In genomic region chr22:29994027-29994715, GRCh38 we compare ENCODE assay signal across 8 cellular contexts.
A peak's percentile ranks its signal among the peaks of the same experiment; 100 is the strongest.
DNase-seq lines count a peak whose midpoint lies in the region; ATAC-seq lines count a peak whose summit lies in the region.

No MANE protein-coding gene starts in this region.

- peaks cover 21% of the 10 kb centered on the region for H3K4me1 ChIP-seq in SJSA1 (replicated peaks)

- no peaks in the 10 kb centered on the region for H3K9me3 ChIP-seq in SJSA1 (replicated peaks)

- H3K27ac Mint-ChIP-seq in T-helper 2 cell treated with Interferon-gamma antibody and Interleukin-4, amounts not matched to agents 5 μg/mL and 100 μg/mL, for 36 hours = no peak overlapping the region

- no peak overlapping the region for H3K4me3 ChIP-seq in SJSA1

- H3K27me3 ChIP-seq in SJSA1 (replicated peaks) = no peaks in the 10 kb centered on the region

- H3K4me1 Mint-ChIP-seq in T-helper 2 cell treated with Interferon-gamma antibody and Interleukin-4, amounts not matched to agents 5 μg/mL and 100 μg/mL, for 36 hours (ENCODE audit: low read depth) = peaks cover 4% of the 10 kb centered on the region

- H3K4me3 Mint-ChIP-seq in T-helper 2 cell treated with Interferon-gamma antibody and Interleukin-4, amounts not matched to agents 5 μg/mL and 100 μg/mL, for 36 hours = no peak overlapping the region

- H3K27ac ChIP-seq in SJSA1 = peak overlapping the region; percentile 38

- H3K9me3 Mint-ChIP-seq in T-helper 2 cell treated with Interferon-gamma antibody and Interleukin-4, amounts not matched to agents 5 μg/mL and 100 μg/mL, for 36 hours = no peaks in the 10 kb centered on the region

- H3K27me3 Mint-ChIP-seq in T-helper 2 cell treated with Interferon-gamma antibody and Interleukin-4, amounts not matched to agents 5 μg/mL and 100 μg/mL, for 36 hours (ENCODE audit: low read depth) = no peaks in the 10 kb centered on the region

- ATAC-seq in HG03565 (IDR thresholded peaks at IDR 0.05; ENCODE audit: unreplicated experiment) = no peak
- ATAC-seq in HG02840 (IDR thresholded peaks at IDR 0.05; ENCODE audit: low FRiP score, unreplicated experiment) = no peak

- peaks cover 19% of the 10 kb centered on the region for H3K36me3 Mint-ChIP-seq in T-helper 2 cell treated with Interferon-gamma antibody and Interleukin-4, amounts not matched to agents 5 μg/mL and 100 μg/mL, for 36 hours (ENCODE audit: low read depth)

- DNase-seq in A172 (ENCODE audit: low spot score) (peak; percentile 74), GF-D8 (lab: John Stamatoyannopoulos, UW) (peak; percentile 6), SJSA1 (ENCODE audit: low read depth in 1 of 2, low spot score in 2 of 2) (peak in 1 of 2 experiments; percentile 51), hepatic stellate cell (ENCODE audit: low spot score) (peak; percentile 32)
- DNase-seq in T-helper 2 cell treated with Interferon-gamma antibody and Interleukin-4, amounts not matched to agents 5 μg/mL and 100 μg/mL, for 36 hours (ENCODE audit: low spot score) = no peak
- no peak for DNase-seq in activated CD4-positive, alpha-beta T cell treated with anti-CD3 and anti-CD28 coated beads for 4 hours

- peaks cover 39% of the 10 kb centered on the region for H3K36me3 ChIP-seq in SJSA1

Comparison
In these comparisons a context has a peak if more than half of its experiments do, and no peak if none do; other contexts are left out.
1. DNase-seq: peak in A172 (single experiment), GF-D8 (single experiment) and hepatic stellate cell (single experiment); none in T-helper 2 cell treated with Interferon-gamma antibody and Interleukin-4, amounts not matched to agents 5 μg/mL and 100 μg/mL, for 36 hours (single experiment) and activated CD4-positive, alpha-beta T cell treated with anti-CD3 and anti-CD28 coated beads for 4 hours (0 of 2).